ENCODE assay signal across 14 cellular contexts in the genomic region with DNA sequence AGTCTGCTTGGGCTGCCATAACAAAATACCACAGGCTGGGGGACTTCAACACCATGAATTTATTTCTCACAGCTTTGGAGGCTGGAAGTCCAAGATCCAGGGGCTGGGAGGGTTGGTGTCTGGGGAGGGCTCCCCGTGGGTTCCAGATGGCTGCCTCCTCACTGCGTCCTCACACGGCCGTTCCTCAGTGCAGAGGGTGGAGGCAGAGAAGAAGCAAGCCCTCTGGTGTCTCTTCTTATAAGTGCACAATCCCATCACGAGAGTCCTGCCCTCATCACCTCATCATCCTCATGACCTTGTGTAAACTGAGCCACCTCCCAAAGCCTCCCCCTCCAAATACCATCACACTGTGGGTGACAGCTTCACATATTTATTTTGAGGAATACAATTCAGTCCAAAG. TPM values are rescaled to one million over a fixed set of nuclear protein-coding genes. Genes with fewer than 3 reads are reported as not detected.
A peak's percentile ranks its signal among the peaks of the same experiment; 100 is the strongest.
DNase-seq lines count a peak whose midpoint lies in the region; ATAC-seq and TF ChIP-seq lines count a peak whose summit lies in the region.
"Had no signal": no experiment of that assay in that cellular context is flagged by ENCODE, and none has a peak within 500 bp of the region (broad histone marks: within the 10 kb centered on the region; RNA-seq: fewer than 3 reads in every experiment).

No MANE protein-coding gene starts in this region.

- H3K4me3 ChIP-seq in body of pancreas, result no peak overlapping the region
- H3K4me3 ChIP-seq: BLaER1 treated with 17β-estradiol and CSF1 and Interleukin-3, amounts not matched to agents 10 nM and 100 nM; HAP-1; lung; SJCRH30 had no signal

- intact Hi-C loops in activated CD8-positive, alpha-beta T cell treated with anti-CD3 and anti-CD28 coated beads for 36 hours (cut with micrococcal nuclease), result no loop called here
- intact Hi-C loops in body of pancreas (cut with DNase I), result no loop called here

- H3K9me3 ChIP-seq in body of pancreas, result peaks cover 0 to 4% (median 0%) of the 10 kb centered on the region in 3 donors
- H3K9me3 ChIP-seq: BLaER1 treated with 17β-estradiol and CSF1 and Interleukin-3, amounts not matched to agents 10 nM and 100 nM; HAP-1; SJCRH30 had no signal

- H3K9me3 Mint-ChIP-seq in activated CD8-positive, alpha-beta T cell treated with anti-CD3 and anti-CD28 coated beads for 36 hours, result no peaks in the 10 kb centered on the region

- CTCF ChIA-PET in activated CD8-positive, alpha-beta T cell treated with anti-CD3 and anti-CD28 coated beads for 36 hours (lab: Charles Lee), result interaction anchor here (2.8 kb wide), 1 partner anchor 241 kb away, joined by 10 read pairs; no protein-coding TSS in a partner anchor

- peaks cover 3% of the 10 kb centered on the region for H3K27me3 Mint-ChIP-seq in activated CD8-positive, alpha-beta T cell treated with anti-CD3 and anti-CD28 coated beads for 36 hours

- H3K4me1 ChIP-seq in body of pancreas, result peaks cover 44% of the 10 kb centered on the region
- H3K4me1 ChIP-seq: SJCRH30 had no signal

- H3K27me3 ChIP-seq in body of pancreas, result no peaks in the 10 kb centered on the region
- H3K27me3 ChIP-seq: BLaER1 treated with 17β-estradiol and CSF1 and Interleukin-3, amounts not matched to agents 10 nM and 100 nM; SJCRH30 had no signal

- no peaks in the 10 kb centered on the region for H3K36me3 Mint-ChIP-seq in activated CD8-positive, alpha-beta T cell treated with anti-CD3 and anti-CD28 coated beads for 36 hours (ENCODE audit: low read depth)

- DNase-seq in DMS 273 (lab: John Stamatoyannopoulos, UW; ENCODE audit: unreplicated experiment) (peak; percentile 73), NCI-H2029 (lab: John Stamatoyannopoulos, UW) (no peak), body of pancreas (no peak), NCI-H2171 (lab: John Stamatoyannopoulos, UW) (no peak), dermis blood vessel endothelial cell (no peak)
- DNase-seq in activated CD8-positive, alpha-beta T cell treated with anti-CD3 and anti-CD28 coated beads for 36 hours, result no peak
- DNase-seq: effector CD4-positive, alpha-beta T cell; glutamatergic neuron; SJCRH30 had no signal

- POLR2A ChIA-PET in activated CD8-positive, alpha-beta T cell treated with anti-CD3 and anti-CD28 coated beads for 36 hours (lab: Charles Lee), result no interaction called here

- no peak for TF ChIP-seq POLR2A in body of pancreas (IDR thresholded peaks at IDR 0.05)

- 80 to 85% methylated on average over 5 of the region's 5 CpGs for WGBS in body of pancreas, 2 donors

- no peaks in the 10 kb centered on the region for H3K4me1 Mint-ChIP-seq in activated CD8-positive, alpha-beta T cell treated with anti-CD3 and anti-CD28 coated beads for 36 hours (ENCODE audit: low read depth)

- no peak overlapping the region for H3K4me3 Mint-ChIP-seq in activated CD8-positive, alpha-beta T cell treated with anti-CD3 and anti-CD28 coated beads for 36 hours

- ATAC-seq in GM18868 (IDR thresholded peaks at IDR 0.05; ENCODE audit: unreplicated experiment), result peak; percentile 79
- peak; percentile 68 for ATAC-seq in HG03139 (IDR thresholded peaks at IDR 0.05; ENCODE audit: unreplicated experiment)
- peak; percentile 64 for ATAC-seq in activated CD8-positive, alpha-beta T cell treated with anti-CD3 and anti-CD28 coated beads for 36 hours
- no peak for ATAC-seq in body of pancreas

- no peaks in the 10 kb centered on the region for H3K36me3 ChIP-seq in body of pancreas (replicated peaks in 1 of 2; ENCODE audit: insufficient read depth in 1 of 2, low read depth in 2 of 2)
- H3K36me3 ChIP-seq: BLaER1 treated with 17β-estradiol and CSF1 and Interleukin-3, amounts not matched to agents 10 nM and 100 nM; HAP-1; SJCRH30 had no signal

- H3K27ac ChIP-seq in body of pancreas, result peak overlapping the region in 1 of 4 donors; percentile 83
- H3K27ac ChIP-seq: BLaER1 treated with 17β-estradiol and CSF1 and Interleukin-3, amounts not matched to agents 10 nM and 100 nM; SJCRH30 had no signal

- peak; percentile 14 for TF ChIP-seq CTCF in activated CD8-positive, alpha-beta T cell treated with anti-CD3 and anti-CD28 coated beads for 36 hours (IDR thresholded peaks at IDR 0.05)
- no peak for TF ChIP-seq CTCF in body of pancreas (IDR thresholded peaks at IDR 0.05)

- no peak overlapping the region for H3K27ac Mint-ChIP-seq in activated CD8-positive, alpha-beta T cell treated with anti-CD3 and anti-CD28 coated beads for 36 hours

RNA-seq across cellular contexts. Expression of gene TMEM163, which starts 26.3 kb away (rescaled TPM):
- not detected for total RNA-seq in activated CD8-positive, alpha-beta T cell treated with anti-CD3 and anti-CD28 coated beads for 36 hours
- total RNA-seq in body of pancreas (10 to 100 TPM; 16.2 to 27.5 TPM), dermis blood vessel endothelial cell (0.09 and 0.34 TPM in 2 replicates)

Comparison
In these comparisons a context has a peak if more than half of its experiments do, and no peak if none do; other contexts are left out.
1. RNA of gene TMEM163, which starts 26.3 kb away (total RNA-seq): 16.2 to 27.5 TPM in body of pancreas; 0.09 to 0.34 TPM in dermis blood vessel endothelial cell and not detected in activated CD8-positive, alpha-beta T cell treated with anti-CD3 and anti-CD28 coated beads for 36 hours; every median in the first group is over 10 times any median in the second.